17 cellular contexts compared by ENCODE assay signal in genomic region chr12:13339538-13339937, GRCh38.
A peak's percentile ranks its signal among the peaks of the same experiment; 100 is the strongest.
DNase-seq lines count a peak whose midpoint lies in the region; ATAC-seq and TF ChIP-seq lines count a peak whose summit lies in the region.
"Had no signal": no experiment of that assay in that cellular context is flagged by ENCODE, and none has a peak within 500 bp of the region (broad histone marks: within the 10 kb centered on the region; RNA-seq: fewer than 3 reads in every experiment).

No MANE protein-coding gene starts in this region.

- H3K9ac ChIP-seq in PC-3 (ENCODE audit: low read length) = peak overlapping the region; percentile 53

- CTCF ChIA-PET in PC-3 (lab: Charles Lee) (no interaction called here), T-cell (lab: Charles Lee) (interaction anchor here in 1 of 2 donors (0.6 kb wide), 1 partner anchor 969 kb away, joined by 3 read pairs; no protein-coding TSS in a partner anchor)

- intact Hi-C loops in PC-3 (cut with micrococcal nuclease) = no loop called here
- intact Hi-C loops in esophagus muscularis mucosa (cut with DNase I) = no loop called here
- intact Hi-C loops in activated T-helper 1 cell treated with anti-CD3 and anti-CD28 coated beads, Interleukin-12 subunit alpha, Interleukin-12 subunit beta, Interleukin-2, Interleukin-4 antibody, amounts not matched to agents 30 ng/mL and 10 ng/mL and 1 ng/mL, durations not matched to agents 14 hours and 24 hours and 36 hours (cut with micrococcal nuclease) = no loop called here
- intact Hi-C loops in head of caudate nucleus (cut with DNase I) = no loop called here

- no peak for TF ChIP-seq POLR2A in esophagus muscularis mucosa (IDR thresholded peaks at IDR 0.05; ENCODE audit: low read depth)

- TF ChIP-seq CTCF in PC-3 (conservative IDR thresholded peaks at IDR 0.05; ENCODE audit: low read depth, low read length) (no peak), esophagus muscularis mucosa (IDR thresholded peaks at IDR 0.05) (no peak), osteoblast (IDR thresholded peaks at IDR 0.05; ENCODE audit: extremely low read depth, low read depth, low read length) (no peak)

- peaks cover 10 to 32% of the 10 kb centered on the region in 2 donors for H3K27me3 Mint-ChIP-seq in T-cell
- H3K27me3 Mint-ChIP-seq in activated T-helper 1 cell treated with anti-CD3 and anti-CD28 coated beads, Interleukin-12 subunit alpha, Interleukin-12 subunit beta, Interleukin-2, Interleukin-4 antibody, amounts not matched to agents 30 ng/mL and 10 ng/mL and 1 ng/mL, durations not matched to agents 14 hours and 24 hours and 36 hours (ENCODE audit: insufficient read depth) = no peaks in the 10 kb centered on the region
- H3K27me3 Mint-ChIP-seq: activated naive CD4-positive, alpha-beta T cell treated with anti-CD3 and anti-CD28 coated beads, Interleukin-2, amount 10 ng/mL, durations not matched to agents 7 days and 5 days had no signal

- H3K4me2 ChIP-seq in PC-3 (ENCODE audit: low read length) (peak overlapping the region; percentile 36), osteoblast (ENCODE audit: insufficient read depth, low read length) (peak overlapping the region; percentile 48)

- no peak for TF ChIP-seq EP300 in esophagus muscularis mucosa (IDR thresholded peaks at IDR 0.05)

- no peak overlapping the region for H3K4me3 Mint-ChIP-seq in T-cell
- H3K4me3 Mint-ChIP-seq in activated T-helper 1 cell treated with anti-CD3 and anti-CD28 coated beads, Interleukin-12 subunit alpha, Interleukin-12 subunit beta, Interleukin-2, Interleukin-4 antibody, amounts not matched to agents 30 ng/mL and 10 ng/mL and 1 ng/mL, durations not matched to agents 14 hours and 24 hours and 36 hours = no peak overlapping the region
- H3K4me3 Mint-ChIP-seq: activated B cell treated with CpG ODN at 0.5 μM for 24 hours; activated naive CD4-positive, alpha-beta T cell treated with anti-CD3 and anti-CD28 coated beads, Interleukin-2, amount 10 ng/mL, durations not matched to agents 7 days and 5 days had no signal

- H3K4me1 ChIP-seq in PC-3 (ENCODE audit: insufficient read depth, low read length) (peaks cover 18% of the 10 kb centered on the region), esophagus muscularis mucosa (no peaks in the 10 kb centered on the region), osteoblast (ENCODE audit: insufficient read depth, low read length) (peaks cover 30% of the 10 kb centered on the region)

- H3F3A ChIP-seq in PC-3 (ENCODE audit: low read length, unreplicated experiment) = no peaks in the 10 kb centered on the region

- H2AFZ ChIP-seq in PC-3 (ENCODE audit: low read length) (no peak overlapping the region), osteoblast (ENCODE audit: low read length) (no peak overlapping the region)

- H3K27me3 ChIP-seq in PC-3 (ENCODE audit: low read length) (no peaks in the 10 kb centered on the region), esophagus muscularis mucosa (no peaks in the 10 kb centered on the region), osteoblast (ENCODE audit: insufficient read depth, low read length) (no peaks in the 10 kb centered on the region)

- peak overlapping the region; percentile 90 for H3K27ac ChIP-seq in PC-3 (ENCODE audit: low read length)
- no peak overlapping the region for H3K27ac ChIP-seq in esophagus muscularis mucosa (replicated peaks in 1 of 4)
- peak overlapping the region; percentile 63 for H3K27ac ChIP-seq in osteoblast (ENCODE audit: low read depth, low read length)
- H3K27ac ChIP-seq: cardiac muscle cell had no signal

- ATAC-seq in PC-3 (peak; percentile 85), T-cell (replicated peaks in 1 of 4) (no peak)
- ATAC-seq: left colon had no signal

- H3K79me2 ChIP-seq in PC-3 (ENCODE audit: low read length) (no peaks in the 10 kb centered on the region), osteoblast (ENCODE audit: insufficient read depth, low read length) (no peaks in the 10 kb centered on the region)

- DNase-seq in EL (peak; percentile 13), PC-3 (peak; percentile 80), esophagus muscularis mucosa (ENCODE audit: extremely low spot score) (peak; percentile 80), osteoblast (ENCODE audit: insufficient read length, low spot score, missing footprints) (no peak), T-cell (no peak), head of caudate nucleus (no peak)
- DNase-seq in activated naive CD4-positive, alpha-beta T cell treated with Interleukin-2 at 50 U/mL for 16 hours = no peak
- DNase-seq in activated T-helper 1 cell treated with anti-CD3 and anti-CD28 coated beads, Interleukin-12 subunit alpha, Interleukin-12 subunit beta, Interleukin-2, Interleukin-4 antibody, amounts not matched to agents 30 ng/mL and 10 ng/mL and 1 ng/mL, durations not matched to agents 14 hours and 24 hours and 36 hours (ENCODE audit: low spot score) = no peak
- DNase-seq: activated B cell treated with CpG ODN at 0.5 μM for 24 hours; activated naive CD4-positive, alpha-beta T cell treated with anti-CD3 and anti-CD28 coated beads, Interleukin-2, amount 10 ng/mL, durations not matched to agents 7 days and 5 days; C1 segment of cervical spinal cord; DMS79 treated with DMSO at 0.1 percent for 48 hours; effector memory CD4-positive, alpha-beta T cell; left colon; NCI-H1092 treated with DMSO at 0.1 percent for 48 hours; NCI-H345 had no signal

- 95% methylated on average over 1 of the region's 1 CpG for WGBS in esophagus muscularis mucosa

- H3K4me3 ChIP-seq in PC-3 (ENCODE audit: low read length) (no peak overlapping the region), esophagus muscularis mucosa (no peak overlapping the region), osteoblast (ENCODE audit: insufficient read depth, low read length) (no peak overlapping the region)
- H3K4me3 ChIP-seq: cardiac muscle cell had no signal

- H3K36me3 Mint-ChIP-seq in T-cell = no peaks in the 10 kb centered on the region
- no peaks in the 10 kb centered on the region for H3K36me3 Mint-ChIP-seq in activated T-helper 1 cell treated with anti-CD3 and anti-CD28 coated beads, Interleukin-12 subunit alpha, Interleukin-12 subunit beta, Interleukin-2, Interleukin-4 antibody, amounts not matched to agents 30 ng/mL and 10 ng/mL and 1 ng/mL, durations not matched to agents 14 hours and 24 hours and 36 hours (ENCODE audit: low read depth)
- H3K36me3 Mint-ChIP-seq: activated naive CD4-positive, alpha-beta T cell treated with anti-CD3 and anti-CD28 coated beads, Interleukin-2, amount 10 ng/mL, durations not matched to agents 7 days and 5 days had no signal

- no TSS peak for BruUV-seq in PC-3 (replicated peaks; lab: Mats Ljungman, UMichigan)

- H3K9me2 ChIP-seq in PC-3 (replicated peaks; ENCODE audit: low read length) = no peaks in the 10 kb centered on the region

- peaks cover 0 to 7% (median 2%) of the 10 kb centered on the region in 3 donors for H3K9me3 Mint-ChIP-seq in T-cell
- no peaks in the 10 kb centered on the region for H3K9me3 Mint-ChIP-seq in activated T-helper 1 cell treated with anti-CD3 and anti-CD28 coated beads, Interleukin-12 subunit alpha, Interleukin-12 subunit beta, Interleukin-2, Interleukin-4 antibody, amounts not matched to agents 30 ng/mL and 10 ng/mL and 1 ng/mL, durations not matched to agents 14 hours and 24 hours and 36 hours
- H3K9me3 Mint-ChIP-seq: activated B cell treated with CpG ODN at 0.5 μM for 24 hours; activated naive CD4-positive, alpha-beta T cell treated with anti-CD3 and anti-CD28 coated beads, Interleukin-2, amount 10 ng/mL, durations not matched to agents 7 days and 5 days had no signal

- H3K9me3 ChIP-seq in PC-3 (ENCODE audit: low read length) = no peaks in the 10 kb centered on the region
- H3K9me3 ChIP-seq in esophagus muscularis mucosa = no peaks in the 10 kb centered on the region
- no peaks in the 10 kb centered on the region for H3K9me3 ChIP-seq in osteoblast (ENCODE audit: low read depth, low read length)

- POLR2A ChIA-PET in PC-3 (lab: Charles Lee; ENCODE audit: unreplicated experiment) (no interaction called here), T-cell (lab: Charles Lee) (no interaction called here)

- no peak overlapping the region for H3K27ac Mint-ChIP-seq in T-cell
- H3K27ac Mint-ChIP-seq in activated T-helper 1 cell treated with anti-CD3 and anti-CD28 coated beads, Interleukin-12 subunit alpha, Interleukin-12 subunit beta, Interleukin-2, Interleukin-4 antibody, amounts not matched to agents 30 ng/mL and 10 ng/mL and 1 ng/mL, durations not matched to agents 14 hours and 24 hours and 36 hours = no peak overlapping the region
- H3K27ac Mint-ChIP-seq: activated B cell treated with CpG ODN at 0.5 μM for 24 hours; activated naive CD4-positive, alpha-beta T cell treated with anti-CD3 and anti-CD28 coated beads, Interleukin-2, amount 10 ng/mL, durations not matched to agents 7 days and 5 days had no signal

- H3K36me3 ChIP-seq in PC-3 (ENCODE audit: low read depth, low read length) (no peaks in the 10 kb centered on the region), esophagus muscularis mucosa (no peaks in the 10 kb centered on the region), osteoblast (ENCODE audit: insufficient read depth, low read length) (no peaks in the 10 kb centered on the region)
- H3K36me3 ChIP-seq: cardiac muscle cell had no signal

- H3K4me1 Mint-ChIP-seq in T-cell = no peaks in the 10 kb centered on the region
- H3K4me1 Mint-ChIP-seq in activated T-helper 1 cell treated with anti-CD3 and anti-CD28 coated beads, Interleukin-12 subunit alpha, Interleukin-12 subunit beta, Interleukin-2, Interleukin-4 antibody, amounts not matched to agents 30 ng/mL and 10 ng/mL and 1 ng/mL, durations not matched to agents 14 hours and 24 hours and 36 hours (ENCODE audit: low read depth) = peaks cover 7% of the 10 kb centered on the region
- H3K4me1 Mint-ChIP-seq: activated B cell treated with CpG ODN at 0.5 μM for 24 hours; activated naive CD4-positive, alpha-beta T cell treated with anti-CD3 and anti-CD28 coated beads, Interleukin-2, amount 10 ng/mL, durations not matched to agents 7 days and 5 days had no signal

- H4K20me1 ChIP-seq in PC-3 (ENCODE audit: low read length) = no peaks in the 10 kb centered on the region
- H4K20me1 ChIP-seq in osteoblast (ENCODE audit: insufficient read depth, low read length) = no peaks in the 10 kb centered on the region

Comparison
In these comparisons a context has a peak if more than half of its experiments do, and no peak if none do; other contexts are left out.
1. DNase-seq: peak in EL (single experiment), PC-3 (single experiment) and esophagus muscularis mucosa (single experiment); none in osteoblast (single experiment), activated naive CD4-positive, alpha-beta T cell treated with Interleukin-2 at 50 U/mL for 16 hours (single experiment), T-cell (0 of 34), activated T-helper 1 cell treated with anti-CD3 and anti-CD28 coated beads, Interleukin-12 subunit alpha, Interleukin-12 subunit beta, Interleukin-2, Interleukin-4 antibody, amounts not matched to agents 30 ng/mL and 10 ng/mL and 1 ng/mL, durations not matched to agents 14 hours and 24 hours and 36 hours (single experiment) and head of caudate nucleus (0 of 42).
2. H3K27ac ChIP-seq: peak in PC-3 (single experiment) and osteoblast (single experiment); none in esophagus muscularis mucosa (0 of 4).